Comparison of ENCODE assay signal across 23 cellular contexts in genomic region chr5:74418709-74419108, GRCh38.
"Had no signal": no experiment of that assay in that cellular context is flagged by ENCODE, and none has a peak within 500 bp of the region (broad histone marks: within the 10 kb centered on the region; RNA-seq: fewer than 3 reads in every experiment).

No MANE protein-coding gene starts in this region.

- H3K9me3 ChIP-seq: left ventricle myocardium inferior, thyroid gland had no signal

- H3K27me3 ChIP-seq: brain microvascular endothelial cell, foreskin keratinocyte, thyroid gland had no signal

- ATAC-seq: activated CD8-positive, alpha-beta memory T cell treated with anti-CD3 and anti-CD28 coated beads, Interleukin-2, amount 10 ng/mL, durations not matched to agents 7 days and 5 days; activated CD8-positive, alpha-beta T cell treated with anti-CD3 and anti-CD28 coated beads for 36 hours; foreskin keratinocyte had no signal

- H3K36me3 ChIP-seq: brain microvascular endothelial cell, left ventricle myocardium inferior, thyroid gland had no signal

- H3K4me1 ChIP-seq: foreskin keratinocyte, thyroid gland had no signal

- H3K27ac ChIP-seq: brain microvascular endothelial cell, foreskin keratinocyte, left ventricle myocardium inferior, thyroid gland, VCaP had no signal

- DNase-seq: activated CD4-positive, alpha-beta T cell treated with anti-CD3 and anti-CD28 coated beads, Interleukin-2, amount 10 ng/mL, durations not matched to agents 7 days and 5 days; activated CD4-positive, CD25-positive, alpha-beta regulatory T cell treated with anti-CD3 and anti-CD28 coated beads, Interleukin-2, amount 50 U/mL, for 72 hours; activated CD8-positive, alpha-beta memory T cell treated with anti-CD3 and anti-CD28 coated beads, Interleukin-2, amount 10 ng/mL, durations not matched to agents 7 days and 5 days; activated CD8-positive, alpha-beta T cell treated with anti-CD3 and anti-CD28 coated beads for 36 hours; activated gamma-delta T cell treated with Interleukin-2 at 50 U/mL for 16 hours; activated T-cell treated with anti-CD3 and anti-CD28 coated beads for 4 hours; anterior cingulate cortex; brain microvascular endothelial cell; caudate nucleus; effector memory CD4-positive, alpha-beta T cell; immature natural killer cell; kidney glomerular epithelial cell; left ventricle myocardium inferior; mammary epithelial cell; naive B cell; occipital lobe; retina; stimulated activated CD4-positive, alpha-beta T cell treated with anti-CD3 and anti-CD28 coated beads, Interleukin-12 subunit alpha, Interleukin-12 subunit beta, amount 100 ng/mL, for 4 hours; stimulated activated CD4-positive, alpha-beta T cell treated with anti-CD3 and anti-CD28 coated beads, Interleukin-4, amount 100 ng/mL, for 4 hours; substantia nigra; thyroid gland had no signal

- H3K4me3 ChIP-seq: left ventricle myocardium inferior, thyroid gland had no signal
